6 cellular contexts compared by ENCODE assay signal in genomic region chr7:144323359-144323758, GRCh38. TPM values are rescaled to one million over a fixed set of nuclear protein-coding genes. Genes with fewer than 3 reads are reported as not detected.
"Had no signal": no experiment of that assay in that cellular context is flagged by ENCODE, and none has a peak within 500 bp of the region (broad histone marks: within the 10 kb centered on the region; RNA-seq: fewer than 3 reads in every experiment).

No MANE protein-coding gene starts in this region.

RNA-seq across cellular contexts. Expression of gene OR2A1, which starts 11.1 kb away (rescaled TPM):
- total RNA-seq: natural killer cell, occipital lobe, pancreas, pulmonary artery endothelial cell, smooth muscle cell had no signal
- polyA plus RNA-seq: neural cell, smooth muscle cell had no signal

RNA-seq across cellular contexts. Expression of gene ARHGEF5, which starts 31.8 kb away (rescaled TPM):
- polyA plus RNA-seq: neural cell had no signal

RNA-seq across cellular contexts. Expression of gene CTAGE8, which starts 54.3 kb away (rescaled TPM):
- total RNA-seq: occipital lobe had no signal
- polyA plus RNA-seq: neural cell had no signal

RNA-seq across cellular contexts. Expression of gene OR2A7, which starts 58.8 kb away (rescaled TPM):
- total RNA-seq: occipital lobe had no signal
- polyA plus RNA-seq: neural cell had no signal
